In genomic region chr6:144066745-144067484, GRCh38 we compare ENCODE assay signal across 9 cellular contexts. TPM values are rescaled to one million over a fixed set of nuclear protein-coding genes. Genes with fewer than 3 reads are reported as not detected.
DNase-seq lines count a peak whose midpoint lies in the region; ATAC-seq lines count a peak whose summit lies in the region.
"Had no signal": no experiment of that assay in that cellular context is flagged by ENCODE, and none has a peak within 500 bp of the region (broad histone marks: within the 10 kb centered on the region; RNA-seq: fewer than 3 reads in every experiment).

No MANE protein-coding gene starts in this region.

- no peaks in the 10 kb centered on the region for H3K27me3 Mint-ChIP-seq in effector memory CD8-positive, alpha-beta T cell

- ATAC-seq in GM18909 (IDR thresholded peaks at IDR 0.05; ENCODE audit: poor library complexity, unreplicated experiment) (peak; percentile 36), HG02798 (IDR thresholded peaks at IDR 0.05; ENCODE audit: poor library complexity, unreplicated experiment) (peak; percentile 30)
- ATAC-seq in effector memory CD8-positive, alpha-beta T cell (replicated peaks): no peak
- ATAC-seq: HepG2 had no signal

- DNase-seq in CD1c-positive myeloid dendritic cell (ENCODE audit: extremely low spot score) (peak; percentile 30), NAMALWA (ENCODE audit: low spot score) (peak; percentile 21), posterior vena cava (ENCODE audit: low spot score) (no peak), NCI-H1105 (lab: John Stamatoyannopoulos, UW) (no peak)
- DNase-seq in effector memory CD8-positive, alpha-beta T cell: no peak
- DNase-seq in effector CD4-positive, alpha-beta T cell: no peak

- H3K27ac Mint-ChIP-seq in effector memory CD8-positive, alpha-beta T cell: no peak overlapping the region

- peaks cover 23 to 27% of the 10 kb centered on the region in 2 donors for H3K4me1 Mint-ChIP-seq in effector memory CD8-positive, alpha-beta T cell (ENCODE audit: low read depth in 2 of 2)

- H3K36me3 Mint-ChIP-seq in effector memory CD8-positive, alpha-beta T cell (ENCODE audit: insufficient read depth): peaks cover 19% of the 10 kb centered on the region

- intact Hi-C loops in posterior vena cava (cut with DNase I): no loop called here

- H3K9me3 Mint-ChIP-seq in effector memory CD8-positive, alpha-beta T cell: no peaks in the 10 kb centered on the region

- no peak overlapping the region for H3K4me3 Mint-ChIP-seq in effector memory CD8-positive, alpha-beta T cell

RNA-seq across cellular contexts. Expression of gene SF3B5, which starts 28.5 kb away (rescaled TPM):
- 10 to 100 TPM; 81.3 to 90.0 TPM for total RNA-seq in posterior vena cava

RNA-seq across cellular contexts. Expression of gene PLAGL1, which starts 58.9 kb away (rescaled TPM):
- total RNA-seq in posterior vena cava: 10 to 100 TPM; 27.3 to 33.2 TPM

Comparison
In these comparisons a context has a peak if more than half of its experiments do, and no peak if none do; other contexts are left out.
1. DNase-seq: peak in CD1c-positive myeloid dendritic cell (single experiment) and NAMALWA (single experiment); none in posterior vena cava (single experiment), NCI-H1105 (single experiment), effector memory CD8-positive, alpha-beta T cell (0 of 3) and effector CD4-positive, alpha-beta T cell (single experiment).